Comparison of ENCODE assay signal across 1 cellular context in the genomic region with DNA sequence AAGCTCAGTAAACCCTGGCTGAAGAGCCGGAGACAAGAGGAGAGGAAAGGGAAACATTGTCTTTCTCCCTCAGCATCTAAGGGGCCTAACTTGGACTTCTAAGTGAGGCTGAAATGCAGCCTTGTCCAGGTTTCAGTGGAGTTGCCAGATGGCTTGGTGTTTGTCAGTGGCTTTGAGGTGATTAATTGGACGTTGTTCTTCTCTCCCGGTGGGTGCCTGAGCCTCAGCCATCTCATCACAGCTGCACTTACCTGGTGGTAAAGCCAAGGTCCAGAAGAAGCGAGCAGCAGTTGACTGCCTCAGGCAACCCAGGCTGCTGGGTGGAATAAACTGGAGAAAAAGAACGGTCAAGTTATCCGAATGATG.
TF ChIP-seq lines count a peak whose summit lies in the region.

No MANE protein-coding gene starts in this region.

TF ChIP-seq in endothelial cell of umbilical vein, 7 proteins besides CTCF, POLR2A, EP300 and RAD21 (continued from another document):
- TF ChIP-seq, protein P1, sequence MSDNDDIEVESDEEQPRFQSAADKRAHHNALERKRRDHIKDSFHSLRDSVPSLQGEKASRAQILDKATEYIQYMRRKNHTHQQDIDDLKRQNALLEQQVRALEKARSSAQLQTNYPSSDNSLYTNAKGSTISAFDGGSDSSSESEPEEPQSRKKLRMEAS (IDR thresholded peaks at IDR 0.05; ENCODE audit: insufficient read depth, insufficient read length) = no peak
- TF ChIP-seq GATA2 (IDR thresholded peaks at IDR 0.05; ENCODE audit: insufficient read depth, insufficient read length, low read depth, low read length) = no peak
